In genomic region chr12:57487055-57487596, GRCh38 we compare ENCODE assay signal across 1 cellular context.
TF ChIP-seq lines count a peak whose summit lies in the region.

No MANE protein-coding gene starts in this region.

TF ChIP-seq in GM12878, 131 proteins besides CTCF, POLR2A, EP300 and RAD21:
- TF ChIP-seq IRF3 (IDR thresholded peaks at IDR 0.05) (no peak), KLF5 (IDR thresholded peaks at IDR 0.05; ENCODE audit: partially characterized antibody) (no peak), CHD4 (IDR thresholded peaks at IDR 0.05) (0 out of 2 replicates have a peak, but pooled peaks have one; percentile 66), EED (IDR thresholded peaks at IDR 0.05; ENCODE audit: low read depth) (no peak), SPI1 (IDR thresholded peaks at IDR 0.05; ENCODE audit: borderline replicate concordance, insufficient read depth, low read depth, low read length) (no peak), RB1 (IDR thresholded peaks at IDR 0.05; ENCODE audit: borderline replicate concordance) (no peak), CBX3 (IDR thresholded peaks at IDR 0.05; ENCODE audit: borderline replicate concordance, low read depth) (no peak)
TF ChIP-seq in GM12878: peak in this region for 1.
